13 cellular contexts compared by ENCODE assay signal in the genomic region with DNA sequence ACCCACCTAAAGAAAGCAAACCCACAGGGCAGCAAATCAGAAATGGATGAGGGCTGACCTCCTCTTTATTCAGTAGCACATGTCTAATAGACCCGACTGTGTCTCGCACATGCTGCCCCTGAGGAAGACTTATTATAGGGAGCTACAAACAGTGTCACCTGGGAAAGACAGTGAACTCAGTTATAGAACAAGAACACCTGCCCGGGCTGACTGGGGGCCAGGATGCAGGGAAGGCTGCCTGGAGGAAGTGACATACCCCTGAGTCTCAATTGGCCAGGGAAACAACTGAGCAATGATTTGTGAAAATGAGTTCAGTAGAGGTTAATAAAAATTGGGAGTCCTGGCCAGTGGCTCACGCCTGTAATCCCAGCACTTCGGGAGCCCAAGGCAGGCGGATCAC.
DNase-seq lines count a peak whose midpoint lies in the region; ATAC-seq and TF ChIP-seq lines count a peak whose summit lies in the region.
"Had no signal": no experiment of that assay in that cellular context is flagged by ENCODE, and none has a peak within 500 bp of the region (broad histone marks: within the 10 kb centered on the region; RNA-seq: fewer than 3 reads in every experiment).

No MANE protein-coding gene starts in this region.

- no peak overlapping the region for H3K4me3 Mint-ChIP-seq in activated T-cell treated with anti-CD3 and anti-CD28 coated beads, Interleukin-2, amount 50 U/mL, for 24 hours
- H3K4me3 Mint-ChIP-seq in activated T-cell treated with anti-CD3 and anti-CD28 coated beads, Interleukin-2, amount 50 U/mL, for 4 hours: no peak overlapping the region
- H3K4me3 Mint-ChIP-seq in activated B cell treated with CpG ODN at 0.5 μM for 24 hours (peak overlapping the region; percentile 24), naive B cell (peak overlapping the region in 6 of 8 donors; percentile 68 to 99 (median 98))
- no peak overlapping the region for H3K4me3 Mint-ChIP-seq in activated T-helper 2 cell treated with anti-CD3 and anti-CD28 coated beads, Interferon-gamma antibody, Interleukin-2, Interleukin-4, amounts not matched to agents 10 μg/mL and 5 μg/mL and 100 μg/mL, durations not matched to agents 14 hours and 24 hours and 36 hours (ENCODE audit: low read depth)
- H3K4me3 Mint-ChIP-seq: CD14-positive monocyte, GM23338 had no signal

- no peak for ATAC-seq in activated T-cell treated with anti-CD3 and anti-CD28 coated beads, Interleukin-2, amount 50 U/mL, for 4 hours
- ATAC-seq in activated B cell treated with CpG ODN at 0.5 μM for 24 hours (ENCODE audit: low read depth): no peak
- no peak for ATAC-seq in naive B cell (ENCODE audit: low read depth in 2 of 2)
- ATAC-seq in activated CD4-positive, CD25-positive, alpha-beta regulatory T cell treated with anti-CD3 and anti-CD28 coated beads, Interleukin-2, amount 50 U/mL, for 24 hours: no peak
- ATAC-seq in GM18858 (IDR thresholded peaks at IDR 0.05; ENCODE audit: unreplicated experiment): no peak
- no peak for ATAC-seq in GM21360 (IDR thresholded peaks at IDR 0.05; ENCODE audit: unreplicated experiment)

- intact Hi-C loops in activated B cell treated with CpG ODN at 0.5 μM for 24 hours (cut with micrococcal nuclease): no loop called here
- intact Hi-C loops in activated T-helper 2 cell treated with anti-CD3 and anti-CD28 coated beads, Interferon-gamma antibody, Interleukin-2, Interleukin-4, amounts not matched to agents 10 μg/mL and 5 μg/mL and 100 μg/mL, durations not matched to agents 14 hours and 24 hours and 36 hours (cut with micrococcal nuclease): no loop called here

- H3K27me3 Mint-ChIP-seq in activated T-cell treated with anti-CD3 and anti-CD28 coated beads, Interleukin-2, amount 50 U/mL, for 24 hours: no peaks in the 10 kb centered on the region
- H3K27me3 Mint-ChIP-seq in activated T-cell treated with anti-CD3 and anti-CD28 coated beads, Interleukin-2, amount 50 U/mL, for 4 hours (ENCODE audit: low read depth): no peaks in the 10 kb centered on the region
- H3K27me3 Mint-ChIP-seq in activated B cell treated with CpG ODN at 0.5 μM for 24 hours (no peaks in the 10 kb centered on the region), naive B cell (no peaks in the 10 kb centered on the region)
- no peaks in the 10 kb centered on the region for H3K27me3 Mint-ChIP-seq in activated T-helper 2 cell treated with anti-CD3 and anti-CD28 coated beads, Interferon-gamma antibody, Interleukin-2, Interleukin-4, amounts not matched to agents 10 μg/mL and 5 μg/mL and 100 μg/mL, durations not matched to agents 14 hours and 24 hours and 36 hours (ENCODE audit: low read depth)

- H3K27ac Mint-ChIP-seq in activated T-cell treated with anti-CD3 and anti-CD28 coated beads, Interleukin-2, amount 50 U/mL, for 24 hours: peak overlapping the region; percentile 57
- H3K27ac Mint-ChIP-seq in activated B cell treated with CpG ODN at 0.5 μM for 24 hours (peak overlapping the region; percentile 99), naive B cell (peak overlapping the region; percentile 99 to 100 (median 100))
- H3K27ac Mint-ChIP-seq in activated T-helper 2 cell treated with anti-CD3 and anti-CD28 coated beads, Interferon-gamma antibody, Interleukin-2, Interleukin-4, amounts not matched to agents 10 μg/mL and 5 μg/mL and 100 μg/mL, durations not matched to agents 14 hours and 24 hours and 36 hours: no peak overlapping the region
- H3K27ac Mint-ChIP-seq: GM23338 had no signal

- DNase-seq in activated T-cell treated with anti-CD3 and anti-CD28 coated beads, Interleukin-2, amount 50 U/mL, for 24 hours: no peak
- no peak for DNase-seq in activated T-cell treated with anti-CD3 and anti-CD28 coated beads, Interleukin-2, amount 50 U/mL, for 4 hours
- DNase-seq in activated B cell treated with CpG ODN at 0.5 μM for 24 hours (no peak), naive B cell (no peak)
- no peak for DNase-seq in activated T-helper 2 cell treated with anti-CD3 and anti-CD28 coated beads, Interferon-gamma antibody, Interleukin-2, Interleukin-4, amounts not matched to agents 10 μg/mL and 5 μg/mL and 100 μg/mL, durations not matched to agents 14 hours and 24 hours and 36 hours (ENCODE audit: low spot score)
- DNase-seq: DMS53, NCI-H524, RPMI8226 had no signal

- POLR2A ChIA-PET in activated B cell treated with CpG ODN at 0.5 μM for 24 hours (lab: Charles Lee): interaction anchor here (0.7 to 14.0 kb wide), 3 partner anchors 8 to 584 kb away, joined by 4 to 387 read pairs (median 4); no protein-coding TSS in a partner anchor

- peaks cover 3% of the 10 kb centered on the region for H3K36me3 Mint-ChIP-seq in activated T-cell treated with anti-CD3 and anti-CD28 coated beads, Interleukin-2, amount 50 U/mL, for 24 hours (ENCODE audit: low read depth)
- peaks cover 6% of the 10 kb centered on the region for H3K36me3 Mint-ChIP-seq in activated T-cell treated with anti-CD3 and anti-CD28 coated beads, Interleukin-2, amount 50 U/mL, for 4 hours (ENCODE audit: insufficient read depth)
- H3K36me3 Mint-ChIP-seq in activated B cell treated with CpG ODN at 0.5 μM for 24 hours (ENCODE audit: low read depth) (peaks cover 26% of the 10 kb centered on the region), naive B cell (peaks cover 14 to 16% of the 10 kb centered on the region in 2 donors)
- H3K36me3 Mint-ChIP-seq in activated T-helper 2 cell treated with anti-CD3 and anti-CD28 coated beads, Interferon-gamma antibody, Interleukin-2, Interleukin-4, amounts not matched to agents 10 μg/mL and 5 μg/mL and 100 μg/mL, durations not matched to agents 14 hours and 24 hours and 36 hours (ENCODE audit: low read depth): no peaks in the 10 kb centered on the region

- TF ChIP-seq CTCF in activated B cell treated with CpG ODN at 0.5 μM for 24 hours (IDR thresholded peaks at IDR 0.05): no peak

- H3K9me3 Mint-ChIP-seq in activated T-cell treated with anti-CD3 and anti-CD28 coated beads, Interleukin-2, amount 50 U/mL, for 24 hours: peaks cover under 1% of the 10 kb centered on the region
- no peaks in the 10 kb centered on the region for H3K9me3 Mint-ChIP-seq in activated T-cell treated with anti-CD3 and anti-CD28 coated beads, Interleukin-2, amount 50 U/mL, for 4 hours
- H3K9me3 Mint-ChIP-seq in activated B cell treated with CpG ODN at 0.5 μM for 24 hours (no peaks in the 10 kb centered on the region), naive B cell (no peaks in the 10 kb centered on the region)
- H3K9me3 Mint-ChIP-seq in activated T-helper 2 cell treated with anti-CD3 and anti-CD28 coated beads, Interferon-gamma antibody, Interleukin-2, Interleukin-4, amounts not matched to agents 10 μg/mL and 5 μg/mL and 100 μg/mL, durations not matched to agents 14 hours and 24 hours and 36 hours: no peaks in the 10 kb centered on the region
- H3K9me3 Mint-ChIP-seq: GM23338 had no signal

- peaks cover 7% of the 10 kb centered on the region for H3K4me1 Mint-ChIP-seq in activated T-cell treated with anti-CD3 and anti-CD28 coated beads, Interleukin-2, amount 50 U/mL, for 24 hours (ENCODE audit: low read depth)
- H3K4me1 Mint-ChIP-seq in activated T-cell treated with anti-CD3 and anti-CD28 coated beads, Interleukin-2, amount 50 U/mL, for 4 hours (ENCODE audit: low read depth): peaks cover 8% of the 10 kb centered on the region
- H3K4me1 Mint-ChIP-seq in activated B cell treated with CpG ODN at 0.5 μM for 24 hours (peaks cover 47% of the 10 kb centered on the region), naive B cell (peaks cover 48 to 67% (median 62%) of the 10 kb centered on the region in 3 donors)
- H3K4me1 Mint-ChIP-seq in activated T-helper 2 cell treated with anti-CD3 and anti-CD28 coated beads, Interferon-gamma antibody, Interleukin-2, Interleukin-4, amounts not matched to agents 10 μg/mL and 5 μg/mL and 100 μg/mL, durations not matched to agents 14 hours and 24 hours and 36 hours (ENCODE audit: low read depth): peaks cover 2% of the 10 kb centered on the region

- CTCF ChIA-PET in activated B cell treated with CpG ODN at 0.5 μM for 24 hours (lab: Charles Lee): interaction anchor here (1.4 kb wide), 1 partner anchor 806 kb away, joined by 4 read pairs; no protein-coding TSS in a partner anchor

Comparison
In these comparisons a context has a peak if more than half of its experiments do, and no peak if none do; other contexts are left out.
1. H3K4me3 Mint-ChIP-seq: peak in activated B cell treated with CpG ODN at 0.5 μM for 24 hours (single experiment) and naive B cell (6 of 8); none in activated T-cell treated with anti-CD3 and anti-CD28 coated beads, Interleukin-2, amount 50 U/mL, for 24 hours (single experiment), activated T-cell treated with anti-CD3 and anti-CD28 coated beads, Interleukin-2, amount 50 U/mL, for 4 hours (single experiment) and activated T-helper 2 cell treated with anti-CD3 and anti-CD28 coated beads, Interferon-gamma antibody, Interleukin-2, Interleukin-4, amounts not matched to agents 10 μg/mL and 5 μg/mL and 100 μg/mL, durations not matched to agents 14 hours and 24 hours and 36 hours (single experiment).